ENCODE assay signal across 24 cellular contexts in genomic region chr5:153953411-153953810, GRCh38.
"Had no signal": no experiment of that assay in that cellular context is flagged by ENCODE, and none has a peak within 500 bp of the region (broad histone marks: within the 10 kb centered on the region; RNA-seq: fewer than 3 reads in every experiment).

No MANE protein-coding gene starts in this region.

- H3K36me3 ChIP-seq: cardiac muscle cell, heart left ventricle, ovary, prostate gland, thyroid gland, upper lobe of right lung had no signal

- H3K4me1 ChIP-seq: foreskin keratinocyte, prostate gland, thyroid gland, upper lobe of right lung had no signal

- ATAC-seq: activated CD4-positive, alpha-beta T cell treated with anti-CD3 and anti-CD28 coated beads for 36 hours; activated CD8-positive, alpha-beta memory T cell treated with anti-CD3 and anti-CD28 coated beads, Interleukin-2, amount 10 ng/mL, durations not matched to agents 7 days and 5 days; activated CD8-positive, alpha-beta T cell treated with anti-CD3 and anti-CD28 coated beads, Interleukin-2, amount 10 ng/mL, durations not matched to agents 7 days and 5 days; activated naive CD4-positive, alpha-beta T cell treated with anti-CD3 and anti-CD28 coated beads, Interleukin-2, amount 50 U/mL, for 72 hours; effector memory CD8-positive, alpha-beta T cell; foreskin keratinocyte; stimulated activated effector memory CD8-positive, alpha-beta T cell treated with anti-CD3 and anti-CD28 coated beads, Interleukin-12 subunit alpha, Interleukin-12 subunit beta, amount 100 ng/mL, for 72 hours; upper lobe of right lung had no signal

- H3K4me3 ChIP-seq: cardiac muscle cell, coronary artery, heart left ventricle, ovary, prostate gland, thyroid gland, upper lobe of right lung had no signal

- H3K27ac ChIP-seq: cardiac muscle cell, foreskin keratinocyte, ovary, prostate gland, thyroid gland, upper lobe of right lung had no signal

- H3K9me3 ChIP-seq: ovary, prostate gland, thyroid gland, upper lobe of right lung had no signal

- H3K27me3 ChIP-seq: cardiac muscle cell, foreskin keratinocyte, heart left ventricle, ovary, thyroid gland, upper lobe of right lung had no signal

- DNase-seq: activated CD4-positive, alpha-beta T cell treated with anti-CD3 and anti-CD28 coated beads for 36 hours; activated CD4-positive, CD25-positive, alpha-beta regulatory T cell; activated CD8-positive, alpha-beta memory T cell treated with anti-CD3 and anti-CD28 coated beads, Interleukin-2, amount 10 ng/mL, durations not matched to agents 7 days and 5 days; activated CD8-positive, alpha-beta T cell treated with anti-CD3 and anti-CD28 coated beads, Interleukin-2, amount 10 ng/mL, durations not matched to agents 7 days and 5 days; activated naive CD4-positive, alpha-beta T cell; activated T-cell treated with anti-CD3 and anti-CD28 coated beads, Interleukin-2, amount 50 U/mL, for 48 hours; anterior cingulate cortex; effector memory CD8-positive, alpha-beta T cell; erythroblast; foreskin keratinocyte; heart left ventricle; left ventricle myocardium superior; ovary; retina; small intestine; stimulated activated CD4-positive, alpha-beta T cell treated with anti-CD3 and anti-CD28 coated beads, Interleukin-4, amount 100 ng/mL, for 24 hours; substantia nigra; thyroid gland; upper lobe of right lung had no signal
